ENCODE assay signal across 32 cellular contexts in genomic region chr3:130548356-130548755, GRCh38. TPM values are rescaled to one million over a fixed set of nuclear protein-coding genes. Genes with fewer than 3 reads are reported as not detected.
"Had no signal": no experiment of that assay in that cellular context is flagged by ENCODE, and none has a peak within 500 bp of the region (broad histone marks: within the 10 kb centered on the region; RNA-seq: fewer than 3 reads in every experiment).

No MANE protein-coding gene starts in this region.

- H3K4me3 ChIP-seq: left ventricle myocardium inferior, ovary, right lobe of liver, testis, transverse colon had no signal

- H3K4me1 ChIP-seq: left ventricle myocardium inferior, right lobe of liver, testis, transverse colon had no signal

- DNase-seq: activated CD4-positive, alpha-beta memory T cell treated with anti-CD3 and anti-CD28 coated beads for 36 hours; activated CD4-positive, alpha-beta T cell treated with anti-CD3 and anti-CD28 coated beads, Interleukin-2, amount 10 ng/mL, durations not matched to agents 24 days and 14 days; activated CD4-positive, CD25-positive, alpha-beta regulatory T cell treated with anti-CD3 and anti-CD28 coated beads, Interleukin-2, amount 50 U/mL, for 72 hours; activated CD8-positive, alpha-beta memory T cell treated with anti-CD3 and anti-CD28 coated beads, Interleukin-2, amount 50 U/mL, for 4 hours; activated effector memory CD4-positive, alpha-beta T cell treated with anti-CD3 and anti-CD28 coated beads, Interleukin-2, amount 50 U/mL, for 16 hours; activated naive CD4-positive, alpha-beta T cell treated with anti-CD3 and anti-CD28 coated beads, Interleukin-2, amount 10 ng/mL, durations not matched to agents 7 days and 5 days; activated naive CD8-positive, alpha-beta T cell treated with anti-CD3 and anti-CD28 coated beads, Interleukin-2, amount 10 ng/mL, durations not matched to agents 7 days and 5 days; activated T-cell treated with anti-CD3 and anti-CD28 coated beads, Interleukin-2, amount 50 U/mL, for 1 hour; amniotic stem cell; caudate nucleus; cortex of kidney; foreskin fibroblast; head of caudate nucleus; hypothalamus; left ventricle myocardium inferior; midbrain; naive thymus-derived CD4-positive, alpha-beta T cell; ovary; right lobe of liver; stimulated activated CD4-positive, alpha-beta T cell treated with anti-CD3 and anti-CD28 coated beads, Interleukin-12 subunit alpha, Interleukin-12 subunit beta, amount 100 ng/mL, for 4 hours; stimulated activated CD4-positive, alpha-beta T cell treated with anti-CD3 and anti-CD28 coated beads, Interleukin-4, amount 100 ng/mL, for 1 hour; stimulated activated naive CD8-positive, alpha-beta T cell treated with anti-CD3 and anti-CD28 coated beads, Interleukin-15, Interleukin-2, amounts not matched to agents 100 U/mL and 50 U/mL, for 24 hours; T-helper 9 cell; testis; transverse colon had no signal

- ATAC-seq: naive thymus-derived CD4-positive, alpha-beta T cell; right lobe of liver; stimulated activated naive CD8-positive, alpha-beta T cell treated with anti-CD3 and anti-CD28 coated beads, Interleukin-15, Interleukin-2, amounts not matched to agents 100 U/mL and 50 U/mL, for 24 hours had no signal

- H3K27me3 ChIP-seq: ovary, right lobe of liver, testis, transverse colon had no signal

- H3K9me3 ChIP-seq: ovary, right lobe of liver, testis, transverse colon had no signal

- H3K27ac ChIP-seq: left ventricle myocardium inferior, ovary, right lobe of liver, testis, transverse colon had no signal

- H3K36me3 ChIP-seq: left ventricle myocardium inferior, ovary, right lobe of liver, transverse colon had no signal

RNA-seq across cellular contexts. Expression of gene COL6A6, which starts 31.4 kb away (rescaled TPM):
- total RNA-seq: activated CD4-positive, alpha-beta memory T cell treated with anti-CD3 and anti-CD28 coated beads for 36 hours; activated CD4-positive, alpha-beta T cell treated with anti-CD3 and anti-CD28 coated beads, Interleukin-2, amount 10 ng/mL, durations not matched to agents 24 days and 14 days; activated CD8-positive, alpha-beta memory T cell treated with anti-CD3 and anti-CD28 coated beads for 36 hours; activated naive CD8-positive, alpha-beta T cell treated with anti-CD3 and anti-CD28 coated beads, Interleukin-2, amount 10 ng/mL, durations not matched to agents 7 days and 5 days; activated T-helper 1 cell treated with anti-CD3 and anti-CD28 coated beads, Interleukin-12 subunit alpha, Interleukin-12 subunit beta, Interleukin-2, Interleukin-4 antibody, amounts not matched to agents 30 ng/mL and 10 ng/mL and 1 ng/mL, durations not matched to agents 14 hours and 24 hours and 36 hours; chondrocyte; endothelial cell of umbilical vein; lung microvascular endothelial cell; renal cortical epithelial cell had no signal
- polyA plus RNA-seq: endothelial cell of umbilical vein; naive thymus-derived CD4-positive, alpha-beta T cell; neural cell had no signal
